ENCODE assay signal across 1 cellular context in genomic region chr1:91761303-91761721, GRCh38.
A peak's percentile ranks its signal among the peaks of the same experiment; 100 is the strongest.
TF ChIP-seq lines count a peak whose summit lies in the region.

No MANE protein-coding gene starts in this region.

TF ChIP-seq in K562, 482 proteins besides CTCF, POLR2A, EP300 and RAD21 (continued from another document):
- TF ChIP-seq, protein P1, sequence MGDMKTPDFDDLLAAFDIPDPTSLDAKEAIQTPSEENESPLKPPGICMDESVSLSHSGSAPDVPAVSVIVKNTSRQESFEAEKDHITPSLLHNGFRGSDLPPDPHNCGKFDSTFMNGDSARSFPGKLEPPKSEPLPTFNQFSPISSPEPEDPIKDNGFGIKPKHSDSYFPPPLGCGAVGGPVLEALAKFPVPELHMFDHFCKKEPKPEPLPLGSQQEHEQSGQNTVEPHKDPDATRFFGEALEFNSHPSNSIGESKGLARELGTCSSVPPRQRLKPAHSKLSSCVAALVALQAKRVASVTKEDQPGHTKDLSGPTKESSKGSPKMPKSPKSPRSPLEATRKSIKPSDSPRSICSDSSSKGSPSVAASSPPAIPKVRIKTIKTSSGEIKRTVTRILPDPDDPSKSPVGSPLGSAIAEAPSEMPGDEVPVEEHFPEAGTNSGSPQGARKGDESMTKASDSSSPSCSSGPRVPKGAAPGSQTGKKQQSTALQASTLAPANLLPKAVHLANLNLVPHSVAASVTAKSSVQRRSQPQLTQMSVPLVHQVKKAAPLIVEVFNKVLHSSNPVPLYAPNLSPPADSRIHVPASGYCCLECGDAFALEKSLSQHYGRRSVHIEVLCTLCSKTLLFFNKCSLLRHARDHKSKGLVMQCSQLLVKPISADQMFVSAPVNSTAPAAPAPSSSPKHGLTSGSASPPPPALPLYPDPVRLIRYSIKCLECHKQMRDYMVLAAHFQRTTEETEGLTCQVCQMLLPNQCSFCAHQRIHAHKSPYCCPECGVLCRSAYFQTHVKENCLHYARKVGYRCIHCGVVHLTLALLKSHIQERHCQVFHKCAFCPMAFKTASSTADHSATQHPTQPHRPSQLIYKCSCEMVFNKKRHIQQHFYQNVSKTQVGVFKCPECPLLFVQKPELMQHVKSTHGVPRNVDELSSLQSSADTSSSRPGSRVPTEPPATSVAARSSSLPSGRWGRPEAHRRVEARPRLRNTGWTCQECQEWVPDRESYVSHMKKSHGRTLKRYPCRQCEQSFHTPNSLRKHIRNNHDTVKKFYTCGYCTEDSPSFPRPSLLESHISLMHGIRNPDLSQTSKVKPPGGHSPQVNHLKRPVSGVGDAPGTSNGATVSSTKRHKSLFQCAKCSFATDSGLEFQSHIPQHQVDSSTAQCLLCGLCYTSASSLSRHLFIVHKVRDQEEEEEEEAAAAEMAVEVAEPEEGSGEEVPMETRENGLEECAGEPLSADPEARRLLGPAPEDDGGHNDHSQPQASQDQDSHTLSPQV (IDR thresholded peaks at IDR 0.05): peak; percentile 32; the same call in 1 of the 2 replicates
- TF ChIP-seq RCOR1 (IDR thresholded peaks at IDR 0.05; ENCODE audit: borderline replicate concordance in 1 of 2, low read depth in 2 of 2, low read length in 2 of 2): peak in 1 of 2 experiments; percentile 35; a peak in 1 of 4 replicates
- TF ChIP-seq, protein P2, sequence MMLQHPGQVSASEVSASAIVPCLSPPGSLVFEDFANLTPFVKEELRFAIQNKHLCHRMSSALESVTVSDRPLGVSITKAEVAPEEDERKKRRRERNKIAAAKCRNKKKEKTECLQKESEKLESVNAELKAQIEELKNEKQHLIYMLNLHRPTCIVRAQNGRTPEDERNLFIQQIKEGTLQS (IDR thresholded peaks at IDR 0.05): no peak
- TF ChIP-seq, protein P2 (CRISPR knock-in tag; conservative IDR thresholded peaks at IDR 0.05): no peak
